Comparison of ENCODE assay signal across 8 cellular contexts in the genomic region with DNA sequence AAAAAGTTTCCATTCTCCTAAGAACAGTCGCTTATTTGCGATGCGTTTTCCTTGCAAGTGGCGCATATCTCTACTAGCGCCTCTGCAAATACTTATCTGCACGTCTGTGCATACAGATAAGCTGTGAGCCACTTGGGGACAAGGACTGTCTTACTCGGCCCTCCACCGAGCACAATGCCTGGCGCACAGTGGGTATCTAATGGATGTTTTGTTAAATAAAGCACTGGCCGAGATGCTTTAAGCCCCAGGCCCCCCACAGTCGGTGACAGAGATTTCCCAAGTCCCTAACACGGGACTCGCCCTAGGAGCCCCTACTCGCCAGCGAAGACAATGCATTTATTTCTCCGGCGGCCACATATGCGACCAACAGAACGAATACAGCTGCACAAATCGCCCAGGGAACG. TPM values are rescaled to one million over a fixed set of nuclear protein-coding genes. Genes with fewer than 3 reads are reported as not detected.
DNase-seq lines count a peak whose midpoint lies in the region; ATAC-seq lines count a peak whose summit lies in the region.

No MANE protein-coding gene starts in this region.

- no peaks in the 10 kb centered on the region for H3K9me3 Mint-ChIP-seq in T-helper 2 cell treated with Interferon-gamma antibody and Interleukin-4, amounts not matched to agents 5 μg/mL and 100 μg/mL, for 36 hours

- DNase-seq in NCI-H2171 (lab: John Stamatoyannopoulos, UW) (peak; percentile 9), NCI-H2171 treated with DMSO at 0.1 percent for 48 hours (lab: John Stamatoyannopoulos, UW) (no peak), myocyte (ENCODE audit: low read depth) (peak; percentile 35)
- DNase-seq in T-helper 2 cell treated with Interferon-gamma antibody and Interleukin-4, amounts not matched to agents 5 μg/mL and 100 μg/mL, for 36 hours (ENCODE audit: low spot score), result peak; percentile 21
- no peak for DNase-seq in central memory CD4-positive, alpha-beta T cell

- H3K4me3 Mint-ChIP-seq in T-helper 2 cell treated with Interferon-gamma antibody and Interleukin-4, amounts not matched to agents 5 μg/mL and 100 μg/mL, for 36 hours, result peak overlapping the region; percentile 95

- H3K4me1 Mint-ChIP-seq in T-helper 2 cell treated with Interferon-gamma antibody and Interleukin-4, amounts not matched to agents 5 μg/mL and 100 μg/mL, for 36 hours (ENCODE audit: low read depth), result peaks cover 23% of the 10 kb centered on the region

- peak overlapping the region; percentile 83 for H3K27ac Mint-ChIP-seq in T-helper 2 cell treated with Interferon-gamma antibody and Interleukin-4, amounts not matched to agents 5 μg/mL and 100 μg/mL, for 36 hours

- ATAC-seq in GM21381 (IDR thresholded peaks at IDR 0.05; ENCODE audit: unreplicated experiment) (peak; percentile 34), HG03575 (IDR thresholded peaks at IDR 0.05; ENCODE audit: extremely low read depth, insufficient number of reproducible peaks, low FRiP score, unreplicated experiment) (peak; percentile 8), esophagus mucosa (peak; percentile 26)

- H3K36me3 Mint-ChIP-seq in T-helper 2 cell treated with Interferon-gamma antibody and Interleukin-4, amounts not matched to agents 5 μg/mL and 100 μg/mL, for 36 hours (ENCODE audit: low read depth), result peaks cover 12% of the 10 kb centered on the region

- H3K27me3 Mint-ChIP-seq in T-helper 2 cell treated with Interferon-gamma antibody and Interleukin-4, amounts not matched to agents 5 μg/mL and 100 μg/mL, for 36 hours (ENCODE audit: low read depth), result no peaks in the 10 kb centered on the region

RNA-seq across cellular contexts. Expression of gene HLTF, which starts 0.5 kb away (rescaled TPM):
- 8.2 TPM for total RNA-seq in esophagus mucosa
- total RNA-seq in myocyte, result 27.8 and 28.9 TPM in 2 replicates
- 7.4 TPM for polyA plus RNA-seq in myocyte (2012)

RNA-seq across cellular contexts. Expression of gene HPS3, which starts 43.6 kb away (rescaled TPM):
- total RNA-seq in esophagus mucosa (6.1 TPM), myocyte (20.2 and 22.0 TPM in 2 replicates)
- polyA plus RNA-seq in myocyte (2012), result 8.1 TPM

Comparison
In these comparisons a context has a peak if more than half of its experiments do, and no peak if none do; other contexts are left out.
1. DNase-seq: peak in NCI-H2171 (single experiment), T-helper 2 cell treated with Interferon-gamma antibody and Interleukin-4, amounts not matched to agents 5 μg/mL and 100 μg/mL, for 36 hours (single experiment) and myocyte (single experiment); none in NCI-H2171 treated with DMSO at 0.1 percent for 48 hours (single experiment) and central memory CD4-positive, alpha-beta T cell (single experiment).
2. Peak in every context shown above with its lines, with median percentiles within 50 percentile points of each other: ATAC-seq.